In the genomic region with DNA sequence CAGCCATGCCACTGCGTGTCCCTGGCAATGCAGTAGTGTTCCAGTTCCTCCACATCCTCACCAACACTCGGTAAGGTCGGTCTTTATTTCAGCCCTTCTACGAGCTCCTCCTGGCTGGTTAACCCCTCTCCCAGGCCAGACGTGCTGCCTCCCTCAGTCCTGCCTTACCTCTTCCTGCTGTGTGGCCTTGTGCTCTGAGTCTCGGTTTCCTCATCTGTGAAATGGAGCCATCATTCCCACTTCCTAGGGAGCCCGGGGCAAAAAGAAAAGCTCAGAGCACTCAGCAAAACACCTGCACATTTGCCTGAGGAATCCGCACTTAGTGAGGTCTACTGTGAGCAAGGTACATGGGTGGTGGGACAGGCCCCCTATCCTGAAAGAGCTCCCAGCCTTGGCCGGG, we compare ENCODE assay signal across 19 cellular contexts. TPM values are rescaled to one million over a fixed set of nuclear protein-coding genes. Genes with fewer than 3 reads are reported as not detected.
DNase-seq lines count a peak whose midpoint lies in the region; ATAC-seq, FAIRE-seq and TF ChIP-seq lines count a peak whose summit lies in the region.
"Had no signal": no experiment of that assay in that cellular context is flagged by ENCODE, and none has a peak within 500 bp of the region (broad histone marks: within the 10 kb centered on the region; RNA-seq: fewer than 3 reads in every experiment).

No MANE protein-coding gene starts in this region.

- no peaks in the 10 kb centered on the region for H3K27me3 ChIP-seq in heart left ventricle
- no peaks in the 10 kb centered on the region for H3K27me3 ChIP-seq in H1 (replicated peaks in 1 of 4; ENCODE audit: control insufficient read depth in 3 of 4, extremely low read depth in 1 of 4, insufficient read depth in 3 of 4, low read length in 3 of 4)
- no peaks in the 10 kb centered on the region for H3K27me3 ChIP-seq in gastrocnemius medialis
- no peaks in the 10 kb centered on the region for H3K27me3 ChIP-seq in CD8-positive, alpha-beta T cell (ENCODE audit: insufficient read depth, low read length)

- H3K4me1 Mint-ChIP-seq in CD8-positive, alpha-beta T cell (ENCODE audit: low read depth): peaks cover 8% of the 10 kb centered on the region

- H3K79me1 ChIP-seq in H1 (ENCODE audit: low read depth, low read length): peaks cover 13% of the 10 kb centered on the region

- ATAC-seq in heart left ventricle (no peak), Right ventricle myocardium superior (ENCODE audit: poor library complexity) (no peak), gastrocnemius medialis (no peak), HG03045 (IDR thresholded peaks at IDR 0.05; ENCODE audit: unreplicated experiment) (no peak)
- ATAC-seq in CD8-positive, alpha-beta T cell: no peak

- H3K14ac ChIP-seq in H1 (ENCODE audit: insufficient read length): no peak overlapping the region

- H3K9me3 Mint-ChIP-seq in CD8-positive, alpha-beta T cell: no peaks in the 10 kb centered on the region
- H3K9me3 Mint-ChIP-seq: CD4-positive, alpha-beta memory T cell had no signal

- CTCF ChIA-PET in RWPE1 (lab: Yijun Ruan, JAX): interaction anchor here (0.9 to 1.8 kb wide), 4 partner anchors 13 to 170 kb away, joined by 3 to 13 read pairs (median 4); no protein-coding TSS in a partner anchor
- CTCF ChIA-PET in H1 (lab: Charles Lee; ENCODE audit: partially characterized antibody): interaction anchor here (0.7 to 24.5 kb wide), 19 partner anchors 8 to 324 kb away, joined by 3 to 1347 read pairs (median 4); a partner anchor contains a TSS
- CTCF ChIA-PET in CD8-positive, alpha-beta T cell (lab: Charles Lee): interaction anchor here (0.8 to 26.3 kb wide), 3 partner anchors 14 to 155 kb away, joined by 3 to 1504 read pairs (median 11); no protein-coding TSS in a partner anchor

- no peak overlapping the region for H3K4ac ChIP-seq in H1 (replicated peaks; ENCODE audit: insufficient read length, low read depth, low read length)

- H3K23ac ChIP-seq in H1 (ENCODE audit: insufficient read length): no peak overlapping the region

- H4K5ac ChIP-seq in H1 (ENCODE audit: insufficient read length, low read depth, low read length): no peak overlapping the region

- TF ChIP-seq EP300 in H1 (IDR thresholded peaks at IDR 0.05; ENCODE audit: borderline replicate concordance in 1 of 2, low read depth in 2 of 2, low read length in 2 of 2): no peak

- no peaks in the 10 kb centered on the region for H3K36me3 Mint-ChIP-seq in CD8-positive, alpha-beta T cell
- H3K36me3 Mint-ChIP-seq: CD4-positive, alpha-beta memory T cell had no signal

- no peak overlapping the region for H3K18ac ChIP-seq in H1 (ENCODE audit: extremely low read depth, low read length)

- H3K9me3 ChIP-seq in heart left ventricle (no peaks in the 10 kb centered on the region), H1 (ENCODE audit: insufficient read depth in 2 of 2, low read depth in 1 of 2, low read length in 1 of 2) (no peaks in the 10 kb centered on the region), gastrocnemius medialis (no peaks in the 10 kb centered on the region)
- H3K9me3 ChIP-seq in CD8-positive, alpha-beta T cell (ENCODE audit: low read length): no peaks in the 10 kb centered on the region

- no peak overlapping the region for H2AFZ ChIP-seq in H1 (ENCODE audit: low read length)
- H2AFZ ChIP-seq: GM23248 had no signal

- H2BK120ac ChIP-seq in H1 (replicated peaks; ENCODE audit: low read depth, low read length): no peak overlapping the region

- H3K79me2 ChIP-seq in H1 (ENCODE audit: control insufficient read depth in 1 of 2, insufficient read depth in 2 of 2, low read length in 2 of 2): peaks cover 0 to 19% of the 10 kb centered on the region in 2 experiments; a peak in 3 of 4 replicates

- no peak overlapping the region for H3K4me2 ChIP-seq in H1 (ENCODE audit: insufficient read depth in 1 of 2, low read depth in 2 of 2, low read length in 2 of 2)

- H3K27ac Mint-ChIP-seq in CD8-positive, alpha-beta T cell: no peak overlapping the region

- intact Hi-C loops in heart left ventricle (cut with DNase I): loop anchor here in 1 of 10 donors (10.0 kb wide), 1 partner anchor 394 kb away; no protein-coding TSS in a partner anchor
- intact Hi-C loops in Right ventricle myocardium superior (cut with DNase I): no loop called here
- intact Hi-C loops in gastrocnemius medialis (cut with DNase I; ENCODE audit: low total_unique reads): no loop called here
- intact Hi-C loops in CD8-positive, alpha-beta T cell (cut with DNase I, micrococcal nuclease): no loop called here

- H3K36me3 ChIP-seq in heart left ventricle: peaks cover 0 to 8% (median 0%) of the 10 kb centered on the region in 9 donors
- H3K36me3 ChIP-seq in H1 (ENCODE audit: control insufficient read depth in 2 of 4, insufficient read depth in 4 of 4, low read length in 3 of 4): peaks cover 0 to 14% (median 2%) of the 10 kb centered on the region in 4 experiments; a peak in 3 of 8 replicates
- no peaks in the 10 kb centered on the region for H3K36me3 ChIP-seq in gastrocnemius medialis
- no peaks in the 10 kb centered on the region for H3K36me3 ChIP-seq in CD8-positive, alpha-beta T cell (ENCODE audit: insufficient read depth, low read length)

- in situ Hi-C loops in gastrocnemius medialis (cut with MboI; ENCODE audit: low sequenced_read_pairs in 4 of 4): loop anchor here in 2 of 4 donors (25.0 kb wide), 1 partner anchor 346 kb away; a partner anchor contains a TSS

- no peak overlapping the region for H3K4me3 Mint-ChIP-seq in CD8-positive, alpha-beta T cell
- H3K4me3 Mint-ChIP-seq: CD4-positive, alpha-beta memory T cell had no signal

- no peak for FAIRE-seq in H1 (lab: Jason Lieb, UNC)
- FAIRE-seq: RCC 7860 had no signal

- peaks cover 6% of the 10 kb centered on the region; the same call in 1 of the 2 replicates for H3K23me2 ChIP-seq in H1 (ENCODE audit: low read depth, low read length)

- TF ChIP-seq POLR2A in heart left ventricle (IDR thresholded peaks at IDR 0.05): no peak
- TF ChIP-seq POLR2A in H1 (IDR thresholded peaks at IDR 0.05; ENCODE audit: control extremely low read depth in 1 of 2, low read depth in 2 of 2, low read length in 2 of 2): no peak
- no peak for TF ChIP-seq POLR2A in gastrocnemius medialis (IDR thresholded peaks at IDR 0.05)

- H3K4me1 ChIP-seq in heart left ventricle (peaks cover 3 to 84% (median 54%) of the 10 kb centered on the region in 12 donors), H1 (replicated peaks in 1 of 4; ENCODE audit: control insufficient read depth in 3 of 4, insufficient read depth in 4 of 4, low read length in 3 of 4) (peaks cover 4 to 50% (median 33%) of the 10 kb centered on the region in 4 experiments), gastrocnemius medialis (peaks cover 0 to 11% of the 10 kb centered on the region in 2 donors)
- no peaks in the 10 kb centered on the region for H3K4me1 ChIP-seq in CD8-positive, alpha-beta T cell (ENCODE audit: insufficient read depth, low read length)

- H4K20me1 ChIP-seq in H1 (replicated peaks in 1 of 2; ENCODE audit: control insufficient read depth in 1 of 2, insufficient read depth in 2 of 2, low read length in 2 of 2): peaks cover 2 to 10% of the 10 kb centered on the region in 2 experiments

- POLR2A ChIA-PET in RWPE1 (lab: Yijun Ruan, JAX; ENCODE audit: low non-redundant PET) (no interaction called here), H1 (lab: Charles Lee; ENCODE audit: partially characterized antibody) (interaction anchor here (0.7 to 1.7 kb wide), 6 partner anchors 9 to 160 kb away, joined by 3 to 15 read pairs (median 4); no protein-coding TSS in a partner anchor)
- POLR2A ChIA-PET in CD8-positive, alpha-beta T cell (lab: Charles Lee): interaction anchor here (1.3 kb wide), 1 partner anchor 163 kb away, joined by 3 read pairs; no protein-coding TSS in a partner anchor

- H2AK5ac ChIP-seq in H1 (ENCODE audit: low read depth, low read length): no peak overlapping the region

- H3K4me3 ChIP-seq in heart left ventricle: no peak overlapping the region
- no peak overlapping the region for H3K4me3 ChIP-seq in H1 (ENCODE audit: extremely low read depth in 1 of 4, insufficient read depth in 2 of 4, low read depth in 3 of 4, low read length in 4 of 4)
- H3K4me3 ChIP-seq in gastrocnemius medialis: no peak overlapping the region
- H3K4me3 ChIP-seq in CD8-positive, alpha-beta T cell (ENCODE audit: low read depth, low read length): no peak overlapping the region
- H3K4me3 ChIP-seq: GM23248 had no signal

- H2BK20ac ChIP-seq in H1 (ENCODE audit: low read length): no peak overlapping the region

- H4K91ac ChIP-seq in H1 (replicated peaks; ENCODE audit: insufficient read length, low read length): no peak overlapping the region

- H4K8ac ChIP-seq in H1 (ENCODE audit: extremely low read depth, insufficient read depth, low read length): no peak overlapping the region; the same call in 1 of the 2 replicates

- H2BK15ac ChIP-seq in H1 (ENCODE audit: low read length): peak overlapping the region; percentile 65; the same call in 1 of the 2 replicates

- no peaks in the 10 kb centered on the region for H3K27me3 Mint-ChIP-seq in CD8-positive, alpha-beta T cell (ENCODE audit: low read depth)
- H3K27me3 Mint-ChIP-seq: CD4-positive, alpha-beta memory T cell had no signal

- no peak overlapping the region for H3K9ac ChIP-seq in H1 (replicated peaks in 1 of 4; ENCODE audit: extremely low read depth in 1 of 4, low read depth in 3 of 4, low read length in 3 of 4)
- H3K9ac ChIP-seq: GM23248 had no signal

- H3K27ac ChIP-seq in heart left ventricle (peak overlapping the region in 10 of 12 donors; percentile 10 to 73 (median 57)), RWPE1 (peak overlapping the region; percentile 70), H1 (ENCODE audit: low read depth, low read length) (no peak overlapping the region), gastrocnemius medialis (peak overlapping the region; percentile 25 to 73 (median 64))
- H3K27ac ChIP-seq in CD8-positive, alpha-beta T cell (ENCODE audit: low read depth, low read length): no peak overlapping the region
- H3K27ac ChIP-seq: GM23248 had no signal

- H2BK12ac ChIP-seq in H1 (ENCODE audit: low read depth, low read length): no peak overlapping the region

- WGBS in heart left ventricle, 4 donors: 74 to 84% (median 77%) methylated on average over 9 of the region's 9 CpGs
- 91% methylated on average over 9 of the region's 9 CpGs; no CpG with 5 or more reads in 1 of the 2 experiments for WGBS in H1 (ENCODE audit: extremely low coverage in 1 of 2, insufficient coverage in 1 of 2, insufficient read length in 1 of 2, insufficient replicate concordance in 2 of 2, low coverage in 1 of 2, low lambda C conversion rate in 2 of 2, missing lambda C conversion rate in 1 of 2), 2 experiments

- DNase-seq in heart left ventricle (no peak), Right ventricle myocardium superior (no peak), RWPE1 (ENCODE audit: low spot score) (no peak), H1 (ENCODE audit: low read depth in 1 of 2, low spot score in 2 of 2) (no peak), gastrocnemius medialis (no peak), globus pallidus (ENCODE audit: low spot score) (no peak)
- DNase-seq in CD8-positive, alpha-beta T cell: no peak
- DNase-seq: 8988T; Calu3; CD4-positive, alpha-beta memory T cell; GF-D8; GM23248; MM.1S; NCI-H146; NCI-H510A; NCI-H748 treated with DMSO at 0.1 percent for 48 hours; SHP77 treated with DMSO at 0.1 percent for 48 hours had no signal

- TF ChIP-seq CTCF in heart left ventricle (IDR thresholded peaks at IDR 0.05) (no peak), RWPE1 (conservative IDR thresholded peaks at IDR 0.05; ENCODE audit: low read depth) (no peak), H1 (IDR thresholded peaks at IDR 0.05; ENCODE audit: control extremely low read depth in 1 of 3, insufficient read depth in 1 of 3, low read depth in 1 of 3, low read length in 3 of 3) (no peak), gastrocnemius medialis (IDR thresholded peaks at IDR 0.05 in 4 of 5, conservative IDR thresholded peaks at IDR 0.05 in 1 of 5) (no peak)
- no peak for TF ChIP-seq CTCF in CD8-positive, alpha-beta T cell (IDR thresholded peaks at IDR 0.05)

- no peak overlapping the region for H2BK5ac ChIP-seq in H1 (ENCODE audit: low read depth, low read length)

- no peak overlapping the region for H3K56ac ChIP-seq in H1 (replicated peaks; ENCODE audit: insufficient read length, low read depth, low read length)

- no peak for TF ChIP-seq RAD21 in H1 (IDR thresholded peaks at IDR 0.05 in 1 of 2, conservative IDR thresholded peaks at IDR 0.05 in 1 of 2; ENCODE audit: low read depth in 2 of 2, low read length in 2 of 2)

RNA-seq across cellular contexts. Expression of a gene that starts 9.8 kb away (rescaled TPM):
- 10 to 100 TPM; 24.0 to 75.0 (median 39.4) TPM for total RNA-seq in heart left ventricle
- 10 to 100 TPM; 34.9 to 91.3 TPM for polyA plus RNA-seq in heart left ventricle
- total RNA-seq in Right ventricle myocardium superior: 47.4 TPM
- total RNA-seq in H1 (2021; fragmentation: NEBNext Ultra II Directional; extraction: Animal tissue kit (Norgen Biotek cat#: 25700)): 46.3 and 53.7 TPM in 2 replicates
- polyA plus RNA-seq in H1 (2011; rRNA removed): 34.0 and 47.5 TPM in 2 replicates
- 25.8 TPM for polyA plus RNA-seq in H1 (2011; cell fraction: cytosol; rRNA removed)
- 48.2 TPM for polyA plus RNA-seq in H1 (2011; cell fraction: nucleus; rRNA removed)
- polyA plus RNA-seq in H1 (2012, experiment 1 of 2): 44.1 to 78.7 TPM (median 68.4 TPM) in 4 replicates
- 49.8 TPM for polyA plus RNA-seq in H1 (2012, experiment 2 of 2)
- polyA plus RNA-seq in H1 (2013, experiment 1 of 2): 52.1 TPM
- 59.6 TPM for polyA plus RNA-seq in H1 (2013, experiment 2 of 2)
- 26.4 and 26.9 TPM in 2 replicates for polyA minus RNA-seq in H1 (2011; rRNA and poly(A)+ RNA removed)
- polyA minus RNA-seq in H1 (2011; cell fraction: cytosol; rRNA and poly(A)+ RNA removed): 34.6 TPM
- polyA minus RNA-seq in H1 (2011; cell fraction: nucleus; rRNA and poly(A)+ RNA removed): 44.5 TPM
- total RNA-seq in gastrocnemius medialis: 10 to 100 TPM in 3 of 4 donors, 1 to 10 TPM in 1; 5.4 to 17.2 (median 12.8) TPM
- 1 to 10 TPM; 4.8 to 6.8 TPM for total RNA-seq in CD8-positive, alpha-beta T cell

Comparison
In these comparisons a context has a peak if more than half of its experiments do, and no peak if none do; other contexts are left out.
1. H3K27ac ChIP-seq: peak in heart left ventricle (10 of 12), RWPE1 (single experiment) and gastrocnemius medialis (4 of 4); none in H1 (single experiment) and CD8-positive, alpha-beta T cell (single experiment).